Comparison of ENCODE assay signal across 8 cellular contexts in genomic region chr17:68771867-68772515, GRCh38.
DNase-seq lines count a peak whose midpoint lies in the region; ATAC-seq, FAIRE-seq and TF ChIP-seq lines count a peak whose summit lies in the region.

No MANE protein-coding gene starts in this region.

- peak; percentile 68 for ATAC-seq in HG02981 (IDR thresholded peaks at IDR 0.05; ENCODE audit: unreplicated experiment)
- peak; percentile 60 for ATAC-seq in stimulated activated naive CD8-positive, alpha-beta T cell treated with anti-CD3 and anti-CD28 coated beads, Interleukin-15, amount 100 ng/mL, for 72 hours

- H3K4me3 Mint-ChIP-seq in stimulated activated naive CD8-positive, alpha-beta T cell treated with anti-CD3 and anti-CD28 coated beads, Interleukin-15, amount 100 ng/mL, for 72 hours, result peak overlapping the region; percentile 31 to 55

- no peaks in the 10 kb centered on the region for H3K9me3 Mint-ChIP-seq in stimulated activated naive CD8-positive, alpha-beta T cell treated with anti-CD3 and anti-CD28 coated beads, Interleukin-15, amount 100 ng/mL, for 72 hours

- H3K4me1 Mint-ChIP-seq in stimulated activated naive CD8-positive, alpha-beta T cell treated with anti-CD3 and anti-CD28 coated beads, Interleukin-15, amount 100 ng/mL, for 72 hours, result no peaks in the 10 kb centered on the region

- no peaks in the 10 kb centered on the region for H3K36me3 ChIP-seq in brain microvascular endothelial cell (replicated peaks)

- H3K4me3 ChIP-seq in AG09309 (ENCODE audit: control insufficient read depth, low read depth, low read length) (no peak overlapping the region), brain microvascular endothelial cell (ENCODE audit: low read depth, low read length) (no peak overlapping the region)

- no peaks in the 10 kb centered on the region for H3K27me3 ChIP-seq in brain microvascular endothelial cell (replicated peaks)

- H3K27ac ChIP-seq in brain microvascular endothelial cell, result no peak overlapping the region

- H3K27ac Mint-ChIP-seq in stimulated activated naive CD8-positive, alpha-beta T cell treated with anti-CD3 and anti-CD28 coated beads, Interleukin-15, amount 100 ng/mL, for 72 hours, result no peak overlapping the region

- in situ Hi-C loops in brain microvascular endothelial cell (cut with HindIII; ENCODE audit: low pct_ligation_motif_present, low sequenced_read_pairs), result no loop called here

- H3K27me3 Mint-ChIP-seq in stimulated activated naive CD8-positive, alpha-beta T cell treated with anti-CD3 and anti-CD28 coated beads, Interleukin-15, amount 100 ng/mL, for 72 hours, result no peaks in the 10 kb centered on the region

- no peak for TF ChIP-seq POLR2A in GM12892 (IDR thresholded peaks at IDR 0.05; ENCODE audit: low read depth, low read length)

- DNase-seq in AG09309 (ENCODE audit: low read depth), result no peak
- DNase-seq in GM12892 (ENCODE audit: insufficient read length), result no peak
- peak; percentile 30 for DNase-seq in NCI-H524 treated with DMSO at 0.1 percent for 48 hours (lab: John Stamatoyannopoulos, UW)
- DNase-seq in brain microvascular endothelial cell, result peak; percentile 69
- peak; percentile 84 for DNase-seq in iris pigment epithelial cell (ENCODE audit: low read depth)
- no peak for DNase-seq in stimulated activated naive CD8-positive, alpha-beta T cell treated with anti-CD3 and anti-CD28 coated beads, Interleukin-15, amount 100 ng/mL, for 72 hours
- no peak for DNase-seq in stimulated activated CD4-positive, alpha-beta T cell treated with anti-CD3 and anti-CD28 coated beads, Interleukin-2, amount 100 ng/mL, for 24 hours

- peak; percentile 36 for FAIRE-seq in GM12892 (lab: Jason Lieb, UNC)

- peak; percentile 79 for TF ChIP-seq CTCF in AG09309 (IDR thresholded peaks at IDR 0.05; ENCODE audit: control insufficient read depth, insufficient read depth, low read depth, low read length, missing control alignments)
- peak; percentile 73 for TF ChIP-seq CTCF in brain microvascular endothelial cell (IDR thresholded peaks at IDR 0.05; ENCODE audit: low read depth, low read length, missing control alignments)

Comparison
In these comparisons a context has a peak if more than half of its experiments do, and no peak if none do; other contexts are left out.
1. DNase-seq: peak in NCI-H524 treated with DMSO at 0.1 percent for 48 hours (single experiment), brain microvascular endothelial cell (single experiment) and iris pigment epithelial cell (single experiment); none in AG09309 (single experiment), GM12892 (single experiment), stimulated activated naive CD8-positive, alpha-beta T cell treated with anti-CD3 and anti-CD28 coated beads, Interleukin-15, amount 100 ng/mL, for 72 hours (0 of 2) and stimulated activated CD4-positive, alpha-beta T cell treated with anti-CD3 and anti-CD28 coated beads, Interleukin-2, amount 100 ng/mL, for 24 hours (0 of 2).